In genomic region chr3:69743975-69744374, GRCh38 we compare ENCODE assay signal across 14 cellular contexts.
"Had no signal": no experiment of that assay in that cellular context is flagged by ENCODE, and none has a peak within 500 bp of the region (broad histone marks: within the 10 kb centered on the region; RNA-seq: fewer than 3 reads in every experiment).

No MANE protein-coding gene starts in this region.

- H3K4me2 ChIP-seq: smooth muscle cell had no signal

- H3K27me3 ChIP-seq: right atrium auricular region, tibial artery had no signal

- H3K36me3 ChIP-seq: heart right ventricle, right atrium auricular region, tibial artery had no signal

- H3K9me3 ChIP-seq: heart right ventricle, right atrium auricular region, tibial artery had no signal

- H3K4me3 ChIP-seq: heart right ventricle, right atrium auricular region, smooth muscle cell, tibial artery had no signal

- DNase-seq: cerebellar nuclear complex; erythroblast; heart right ventricle; hypothalamus; islet precursor cell; mammary epithelial cell; natural killer cell; posterior cingulate gyrus; stimulated activated CD4-positive, alpha-beta T cell treated with anti-CD3 and anti-CD28 coated beads, Interleukin-2, amount 100 ng/mL, for 48 hours; stimulated activated naive CD4-positive, alpha-beta T cell treated with Interleukin-2 at 50 U/mL for 16 hours; tibial artery had no signal

- H3K27ac ChIP-seq: right atrium auricular region, tibial artery had no signal

- ATAC-seq: heart right ventricle, left lobe of liver, natural killer cell had no signal
